Comparison of ENCODE assay signal across 5 cellular contexts in genomic region chr12:107045186-107045585, GRCh38.
"Had no signal": no experiment of that assay in that cellular context is flagged by ENCODE, and none has a peak within 500 bp of the region (broad histone marks: within the 10 kb centered on the region; RNA-seq: fewer than 3 reads in every experiment).

No MANE protein-coding gene starts in this region.

- H2AFZ ChIP-seq: GM23338 had no signal

- DNase-seq: H9, HCEC 1CT, HFFc6, KG1 had no signal

- H3K4me2 ChIP-seq: GM23338 had no signal

- H3K4me3 ChIP-seq: GM23338 had no signal

- ATAC-seq: GM23338 had no signal
